In genomic region chr4:152010680-152011079, GRCh38 we compare ENCODE assay signal across 1 cellular context.
TF ChIP-seq lines count a peak whose summit lies in the region.

No MANE protein-coding gene starts in this region.

TF ChIP-seq in GM23338, 12 proteins besides CTCF, POLR2A, EP300 and RAD21:
- TF ChIP-seq NANOG (IDR thresholded peaks at IDR 0.05; ENCODE audit: borderline replicate concordance) (no peak), ZNF462 (CRISPR knock-in tag; IDR thresholded peaks at IDR 0.05) (no peak), STAT1 (IDR thresholded peaks at IDR 0.05; ENCODE audit: unreplicated experiment) (no peak), REST (IDR thresholded peaks at IDR 0.05; ENCODE audit: unreplicated experiment) (no peak), JUNB (IDR thresholded peaks at IDR 0.05; ENCODE audit: unreplicated experiment) (no peak), CREB1 (CRISPR knock-in tag; IDR thresholded peaks at IDR 0.05; ENCODE audit: low read depth) (no peak), ZNF114 (CRISPR knock-in tag; IDR thresholded peaks at IDR 0.05) (no peak), ETS1 (IDR thresholded peaks at IDR 0.05) (no peak), EZH2phosphoT487 (IDR thresholded peaks at IDR 0.05; ENCODE audit: unreplicated experiment) (no peak), EZH2 (IDR thresholded peaks at IDR 0.05; ENCODE audit: low read depth, unreplicated experiment) (no peak)
TF ChIP-seq in GM23338: peak in this region for 0.
